14 cellular contexts compared by ENCODE assay signal in genomic region chr1:245177071-245177900, GRCh38. TPM values are rescaled to one million over a fixed set of nuclear protein-coding genes. Genes with fewer than 3 reads are reported as not detected.
A peak's percentile ranks its signal among the peaks of the same experiment; 100 is the strongest.
DNase-seq lines count a peak whose midpoint lies in the region; ATAC-seq and TF ChIP-seq lines count a peak whose summit lies in the region.
"Had no signal": no experiment of that assay in that cellular context is flagged by ENCODE, and none has a peak within 500 bp of the region (broad histone marks: within the 10 kb centered on the region; RNA-seq: fewer than 3 reads in every experiment).

No MANE protein-coding gene starts in this region.

- no peak overlapping the region for H3K27ac ChIP-seq in WERI-Rb-1

- H3K4me3 Mint-ChIP-seq in neural crest cell: no peak overlapping the region
- no peak overlapping the region for H3K4me3 Mint-ChIP-seq in activated CD4-positive, alpha-beta T cell treated with anti-CD3 and anti-CD28 coated beads, Interleukin-2, amount 10 ng/mL, durations not matched to agents 7 days and 5 days
- H3K4me3 Mint-ChIP-seq: immature natural killer cell had no signal

- DNase-seq in DMS53 (lab: John Stamatoyannopoulos, UW) (peak; percentile 98), NCI-H146 treated with DMSO at 0.1 percent for 48 hours (lab: John Stamatoyannopoulos, UW; ENCODE audit: unreplicated experiment) (peak; percentile 75), WERI-Rb-1 (peak; percentile 19), neural crest cell (ENCODE audit: low read depth, low spot score) (no peak), nucleus accumbens (lab: John Stamatoyannopoulos, UW) (no peak)
- DNase-seq in activated CD4-positive, alpha-beta T cell treated with anti-CD3 and anti-CD28 coated beads, Interleukin-2, amount 10 ng/mL, durations not matched to agents 7 days and 5 days: no peak
- DNase-seq: activated CD8-positive, alpha-beta memory T cell treated with anti-CD3 and anti-CD28 coated beads for 24 hours; HCEC 1CT; immature natural killer cell; Kasumi-1; mesendoderm; occipital lobe had no signal

- TF ChIP-seq CTCF in WERI-Rb-1 (IDR thresholded peaks at IDR 0.05; ENCODE audit: low read depth, low read length) (no peak), neural crest cell (conservative IDR thresholded peaks at IDR 0.05) (no peak)

- CTCF ChIA-PET in activated CD4-positive, alpha-beta T cell treated with anti-CD3 and anti-CD28 coated beads, Interleukin-2, amount 10 ng/mL, durations not matched to agents 7 days and 5 days (lab: Charles Lee): interaction anchor here (0.9 to 1.1 kb wide), 2 partner anchors 8 to 24 kb away, joined by 3 read pairs; no protein-coding TSS in a partner anchor

- H3K36me3 ChIP-seq in WERI-Rb-1: no peaks in the 10 kb centered on the region

- no peaks in the 10 kb centered on the region for H3K9me3 Mint-ChIP-seq in neural crest cell
- no peaks in the 10 kb centered on the region for H3K9me3 Mint-ChIP-seq in activated CD4-positive, alpha-beta T cell treated with anti-CD3 and anti-CD28 coated beads, Interleukin-2, amount 10 ng/mL, durations not matched to agents 7 days and 5 days
- H3K9me3 Mint-ChIP-seq: activated T-helper 2 cell treated with anti-CD3 and anti-CD28 coated beads, Interferon-gamma antibody, Interleukin-2, Interleukin-4, amounts not matched to agents 10 μg/mL and 5 μg/mL and 100 μg/mL, durations not matched to agents 14 hours and 24 hours and 36 hours; immature natural killer cell had no signal

- ATAC-seq in HG03196 (IDR thresholded peaks at IDR 0.05; ENCODE audit: unreplicated experiment): no peak

- H3K36me3 Mint-ChIP-seq in neural crest cell (ENCODE audit: low read depth): no peaks in the 10 kb centered on the region
- no peaks in the 10 kb centered on the region for H3K36me3 Mint-ChIP-seq in activated CD4-positive, alpha-beta T cell treated with anti-CD3 and anti-CD28 coated beads, Interleukin-2, amount 10 ng/mL, durations not matched to agents 7 days and 5 days (ENCODE audit: low read depth)
- H3K36me3 Mint-ChIP-seq: immature natural killer cell had no signal

- no peaks in the 10 kb centered on the region for H3K27me3 Mint-ChIP-seq in neural crest cell (ENCODE audit: low read depth)
- H3K27me3 Mint-ChIP-seq in activated CD4-positive, alpha-beta T cell treated with anti-CD3 and anti-CD28 coated beads, Interleukin-2, amount 10 ng/mL, durations not matched to agents 7 days and 5 days: no peaks in the 10 kb centered on the region

- peak overlapping the region; percentile 63 for H3K27ac Mint-ChIP-seq in neural crest cell (ENCODE audit: unreplicated experiment)
- no peak overlapping the region for H3K27ac Mint-ChIP-seq in activated CD4-positive, alpha-beta T cell treated with anti-CD3 and anti-CD28 coated beads, Interleukin-2, amount 10 ng/mL, durations not matched to agents 7 days and 5 days
- H3K27ac Mint-ChIP-seq: activated T-helper 2 cell treated with anti-CD3 and anti-CD28 coated beads, Interferon-gamma antibody, Interleukin-2, Interleukin-4, amounts not matched to agents 10 μg/mL and 5 μg/mL and 100 μg/mL, durations not matched to agents 14 hours and 24 hours and 36 hours had no signal

- H3K4me1 Mint-ChIP-seq in neural crest cell: peaks cover 44% of the 10 kb centered on the region
- peaks cover 2% of the 10 kb centered on the region for H3K4me1 Mint-ChIP-seq in activated CD4-positive, alpha-beta T cell treated with anti-CD3 and anti-CD28 coated beads, Interleukin-2, amount 10 ng/mL, durations not matched to agents 7 days and 5 days

- H3K9me3 ChIP-seq in WERI-Rb-1 (ENCODE audit: severe bottlenecking): peaks cover 6% of the 10 kb centered on the region

- H3K4me3 ChIP-seq in WERI-Rb-1 (ENCODE audit: low read depth, low read length): no peak overlapping the region

- POLR2A ChIA-PET in activated CD4-positive, alpha-beta T cell treated with anti-CD3 and anti-CD28 coated beads, Interleukin-2, amount 10 ng/mL, durations not matched to agents 7 days and 5 days (lab: Charles Lee): no interaction called here

- H3K27me3 ChIP-seq in WERI-Rb-1 (ENCODE audit: insufficient read depth, low read depth, severe bottlenecking): no peaks in the 10 kb centered on the region

RNA-seq across cellular contexts. Expression of gene KIF26B, which starts 22.5 kb away (rescaled TPM):
- 5.7 and 6.2 TPM in 2 replicates for total RNA-seq in neural crest cell
- total RNA-seq in activated CD4-positive, alpha-beta T cell treated with anti-CD3 and anti-CD28 coated beads, Interleukin-2, amount 10 ng/mL, durations not matched to agents 7 days and 5 days: not detected

Comparison
In these comparisons a context has a peak if more than half of its experiments do, and no peak if none do; other contexts are left out.
1. DNase-seq: peak in DMS53 (single experiment), NCI-H146 treated with DMSO at 0.1 percent for 48 hours (single experiment) and WERI-Rb-1 (single experiment); none in neural crest cell (single experiment), activated CD4-positive, alpha-beta T cell treated with anti-CD3 and anti-CD28 coated beads, Interleukin-2, amount 10 ng/mL, durations not matched to agents 7 days and 5 days (single experiment) and nucleus accumbens (0 of 56).